In genomic region chr12:13001725-13002040, GRCh38 we compare ENCODE assay signal across 8 cellular contexts. TPM values are rescaled to one million over a fixed set of nuclear protein-coding genes. Genes with fewer than 3 reads are reported as not detected.
DNase-seq lines count a peak whose midpoint lies in the region; ATAC-seq and TF ChIP-seq lines count a peak whose summit lies in the region.

No MANE protein-coding gene starts in this region.

- H3K4me2 ChIP-seq in DOHH2 (ENCODE audit: low read length), result peak overlapping the region; percentile 87

- DNase-seq in WTC11 (ENCODE audit: low spot score), result no peak
- DNase-seq in right atrium auricular region (ENCODE audit: low spot score), result no peak
- DNase-seq in retinal pigment epithelial cell (ENCODE audit: low read depth), result no peak
- DNase-seq in SKM-1 treated with dmso at 0.1 percent for 144 hours (lab: John Stamatoyannopoulos, UW; ENCODE audit: unreplicated experiment), result no peak
- no peak for DNase-seq in D341Med (ENCODE audit: low spot score)
- DNase-seq in cerebellum (ENCODE audit: low spot score), result no peak

- H3K27ac Mint-ChIP-seq in WTC11, result no peak overlapping the region

- H3K4me3 Mint-ChIP-seq in WTC11, result peak overlapping the region; percentile 86

- CTCF ChIA-PET in WTC11 (lab: Charles Lee), result interaction anchor here (1.1 kb wide), 1 partner anchor 16 kb away, joined by 7 read pairs; no protein-coding TSS in a partner anchor

- H3K4me1 ChIP-seq in DOHH2 (ENCODE audit: control insufficient read depth, low read length) (peaks cover 14% of the 10 kb centered on the region), right atrium auricular region (peaks cover 0 to 43% of the 10 kb centered on the region in 2 donors)

- H3K79me2 ChIP-seq in DOHH2 (ENCODE audit: control insufficient read depth, low read length), result no peaks in the 10 kb centered on the region

- no peak overlapping the region for H3K27ac ChIP-seq in DOHH2 (ENCODE audit: low read depth, low read length)
- peak overlapping the region; percentile 92 for H3K27ac ChIP-seq in right atrium auricular region

- POLR2A ChIA-PET in WTC11 (lab: Charles Lee), result no interaction called here

- no peaks in the 10 kb centered on the region for H3K9me3 ChIP-seq in DOHH2 (ENCODE audit: control insufficient read depth, insufficient read depth, low read length)
- H3K9me3 ChIP-seq in right atrium auricular region, result no peaks in the 10 kb centered on the region

- no peaks in the 10 kb centered on the region for H3K36me3 ChIP-seq in DOHH2 (ENCODE audit: control insufficient read depth, low read length)
- H3K36me3 ChIP-seq in right atrium auricular region, result no peaks in the 10 kb centered on the region

- ATAC-seq in WTC11 (no peak; the same call in 1 of the 2 replicates), GM18520 (IDR thresholded peaks at IDR 0.05; ENCODE audit: unreplicated experiment) (no peak)

- H3K27me3 ChIP-seq in DOHH2 (ENCODE audit: control insufficient read depth, low read length), result peaks cover 41% of the 10 kb centered on the region
- no peaks in the 10 kb centered on the region for H3K27me3 ChIP-seq in right atrium auricular region

- H4K20me1 ChIP-seq in DOHH2 (ENCODE audit: control insufficient read depth, insufficient read depth, low read depth, low read length), result no peaks in the 10 kb centered on the region

- peaks cover 32% of the 10 kb centered on the region for H3K27me3 Mint-ChIP-seq in WTC11 (ENCODE audit: low read depth)

- H3K4me3 ChIP-seq in DOHH2 (ENCODE audit: low read length), result 0 out of 2 replicates have a peak overlapping the region, but pooled peaks have one; percentile 70
- H3K4me3 ChIP-seq in right atrium auricular region, result peak overlapping the region; percentile 47 to 77
- peak overlapping the region; percentile 55 for H3K4me3 ChIP-seq in retinal pigment epithelial cell (ENCODE audit: low read length)

- no peaks in the 10 kb centered on the region for H3K9me3 Mint-ChIP-seq in WTC11

- no peaks in the 10 kb centered on the region for H3F3A ChIP-seq in DOHH2 (ENCODE audit: control insufficient read depth, insufficient read depth)

- H3K36me3 Mint-ChIP-seq in WTC11, result no peaks in the 10 kb centered on the region

- no peak for TF ChIP-seq CTCF in DOHH2 (IDR thresholded peaks at IDR 0.05; ENCODE audit: low read depth, low read length, poor library complexity, severe bottlenecking)
- TF ChIP-seq CTCF in WTC11 (IDR thresholded peaks at IDR 0.05), result no peak
- no peak for TF ChIP-seq CTCF in right atrium auricular region (IDR thresholded peaks at IDR 0.05)
- no peak for TF ChIP-seq CTCF in retinal pigment epithelial cell (conservative IDR thresholded peaks at IDR 0.05; ENCODE audit: low read depth, low read length)

- H3K4me1 Mint-ChIP-seq in WTC11, result peaks cover 66% of the 10 kb centered on the region

- H3K9me2 ChIP-seq in DOHH2 (replicated peaks; ENCODE audit: control insufficient read depth, low read length), result no peaks in the 10 kb centered on the region

TF ChIP-seq in WTC11, 78 proteins besides CTCF, POLR2A, EP300 and RAD21:
- TF ChIP-seq NFE2L1 (CRISPR knock-in tag; IDR thresholded peaks at IDR 0.05) (no peak), RORB (CRISPR knock-in tag; IDR thresholded peaks at IDR 0.05) (no peak)

RNA-seq across cellular contexts. Expression of gene HEBP1, which starts 1.6 kb away (rescaled TPM):
- total RNA-seq in WTC11 (2021) (61.6 to 62.7 TPM (median 61.8 TPM) in 3 replicates), right atrium auricular region (10 to 100 TPM; 29.4 to 30.0 TPM), cerebellum (4.5 TPM)

RNA-seq across cellular contexts. Expression of gene FAM234B, which starts 42.5 kb away (rescaled TPM):
- total RNA-seq in WTC11 (2021), result 25.9 to 28.6 TPM (median 26.2 TPM) in 3 replicates
- 1 to 10 TPM; 1.7 to 4.6 TPM for total RNA-seq in right atrium auricular region
- total RNA-seq in cerebellum, result 24.8 TPM

RNA-seq across cellular contexts. Expression of gene GPRC5D, which starts 49.7 kb away (rescaled TPM):
- total RNA-seq in WTC11 (2021), result 0.33 TPM in 1 of 3 replicates, not detected in the others
- not detected for total RNA-seq in right atrium auricular region
- total RNA-seq in cerebellum, result not detected
